In genomic region chr1:211723273-211723672, GRCh38 we compare ENCODE assay signal across 2 cellular contexts.
A peak's percentile ranks its signal among the peaks of the same experiment; 100 is the strongest.
TF ChIP-seq lines count a peak whose summit lies in the region.

No MANE protein-coding gene starts in this region.

TF ChIP-seq in GM12878, 131 proteins besides CTCF, POLR2A, EP300 and RAD21:
- TF ChIP-seq MAX (IDR thresholded peaks at IDR 0.05; ENCODE audit: low read depth, low read length) (no peak), E4F1 (IDR thresholded peaks at IDR 0.05; ENCODE audit: borderline replicate concordance, partially characterized antibody) (no peak), SMC3 (IDR thresholded peaks at IDR 0.05; ENCODE audit: borderline replicate concordance, low read length) (no peak), SPI1 (IDR thresholded peaks at IDR 0.05; ENCODE audit: borderline replicate concordance, insufficient read depth, low read depth, low read length) (0 out of 2 replicates have a peak, but pooled peaks have one; percentile 25), ZBTB11 (CRISPR knock-in tag; IDR thresholded peaks at IDR 0.05) (no peak), KDM1A (IDR thresholded peaks at IDR 0.05; ENCODE audit: borderline replicate concordance) (no peak), IKZF1 (conservative IDR thresholded peaks at IDR 0.05) (no peak)

TF ChIP-seq in HepG2, 621 proteins besides CTCF, POLR2A, EP300 and RAD21 (continues in another document):
- no peak for TF ChIP-seq MLLT10 (CRISPR knock-in tag; IDR thresholded peaks at IDR 0.05)
- no peak for TF ChIP-seq NFATC3 (CRISPR knock-in tag; IDR thresholded peaks at IDR 0.05)
- TF ChIP-seq ZFP41 (CRISPR knock-in tag; IDR thresholded peaks at IDR 0.05; ENCODE audit: borderline replicate concordance) = no peak
- TF ChIP-seq ZNF225 (CRISPR knock-in tag; IDR thresholded peaks at IDR 0.05) = no peak
- TF ChIP-seq MZF1 (CRISPR knock-in tag; IDR thresholded peaks at IDR 0.05; ENCODE audit: borderline replicate concordance) = no peak
- no peak for TF ChIP-seq ZNF317 (CRISPR knock-in tag; IDR thresholded peaks at IDR 0.05)
- no peak for TF ChIP-seq U2AF1 (optimal IDR thresholded peaks at IDR 0.05; ENCODE audit: low read depth, low read length)
- no peak for TF ChIP-seq ZNF619 (CRISPR knock-in tag; IDR thresholded peaks at IDR 0.05)
- TF ChIP-seq NFE2L2 (IDR thresholded peaks at IDR 0.05; ENCODE audit: low read length) = no peak
- no peak for TF ChIP-seq POLR2AphosphoS5 (IDR thresholded peaks at IDR 0.05; ENCODE audit: low read depth, low read length)
- TF ChIP-seq TCF7L2 (IDR thresholded peaks at IDR 0.05; ENCODE audit: low read depth, low read length) = no peak
- no peak for TF ChIP-seq ZNF282 (IDR thresholded peaks at IDR 0.05; ENCODE audit: partially characterized antibody)
- TF ChIP-seq ZNF431 (CRISPR knock-in tag; IDR thresholded peaks at IDR 0.05; ENCODE audit: borderline replicate concordance, low read depth) = no peak
- no peak for TF ChIP-seq ARNT2 (CRISPR knock-in tag; IDR thresholded peaks at IDR 0.05; ENCODE audit: low read depth)
- peak; percentile 78 for TF ChIP-seq SAP130 (CRISPR knock-in tag; IDR thresholded peaks at IDR 0.05; ENCODE audit: low read depth)
- peak; percentile 34; the same call in 1 of the 2 replicates for TF ChIP-seq FOXJ3 (CRISPR knock-in tag; IDR thresholded peaks at IDR 0.05; ENCODE audit: borderline replicate concordance)
- no peak for TF ChIP-seq NR2F6 (IDR thresholded peaks at IDR 0.05)
- no peak for TF ChIP-seq NR2F6 (CRISPR knock-in tag; IDR thresholded peaks at IDR 0.05)
- no peak for TF ChIP-seq IRF9 (CRISPR knock-in tag; IDR thresholded peaks at IDR 0.05; ENCODE audit: borderline replicate concordance)
- TF ChIP-seq ZNF121 (CRISPR knock-in tag; IDR thresholded peaks at IDR 0.05) = no peak
- no peak for TF ChIP-seq NONO (IDR thresholded peaks at IDR 0.05)
- TF ChIP-seq NONO (CRISPR knock-in tag; conservative IDR thresholded peaks at IDR 0.05) = 0 out of 2 replicates have a peak, but pooled peaks have one; percentile 42
- TF ChIP-seq ZGPAT (CRISPR knock-in tag; IDR thresholded peaks at IDR 0.05) = peak; percentile 28; the same call in 1 of the 2 replicates
- no peak for TF ChIP-seq ZBTB44 (CRISPR knock-in tag; IDR thresholded peaks at IDR 0.05)
- TF ChIP-seq TBP (CRISPR knock-in tag; IDR thresholded peaks at IDR 0.05) = no peak
- TF ChIP-seq TEAD3 (CRISPR knock-in tag; optimal IDR thresholded peaks at IDR 0.05; ENCODE audit: borderline replicate concordance) = peak; percentile 24
- TF ChIP-seq ZFY (CRISPR knock-in tag; IDR thresholded peaks at IDR 0.05) = peak; percentile 30; the same call in 1 of the 2 replicates
- TF ChIP-seq ZNF724P (CRISPR knock-in tag; IDR thresholded peaks at IDR 0.05; ENCODE audit: borderline replicate concordance) = no peak
- TF ChIP-seq XBP1 (CRISPR knock-in tag; IDR thresholded peaks at IDR 0.05) = no peak
- no peak for TF ChIP-seq CBX5 (CRISPR knock-in tag; IDR thresholded peaks at IDR 0.05; ENCODE audit: borderline replicate concordance)
- no peak for TF ChIP-seq RNF219 (CRISPR knock-in tag; IDR thresholded peaks at IDR 0.05)
- TF ChIP-seq MTF2 (CRISPR knock-in tag; IDR thresholded peaks at IDR 0.05; ENCODE audit: borderline replicate concordance) = no peak
- no peak for TF ChIP-seq GTF2F1 (IDR thresholded peaks at IDR 0.05; ENCODE audit: low read length)
- TF ChIP-seq HOXD1 (CRISPR knock-in tag; IDR thresholded peaks at IDR 0.05) = no peak
- no peak for TF ChIP-seq ZNF142 (CRISPR knock-in tag; IDR thresholded peaks at IDR 0.05)
- TF ChIP-seq SETDB1 (CRISPR knock-in tag; IDR thresholded peaks at IDR 0.05; ENCODE audit: borderline replicate concordance) = no peak
- TF ChIP-seq POGK (CRISPR knock-in tag; conservative IDR thresholded peaks at IDR 0.05) = no peak
- no peak for TF ChIP-seq ISX (CRISPR knock-in tag; conservative IDR thresholded peaks at IDR 0.05)
- TF ChIP-seq SYNCRIP (IDR thresholded peaks at IDR 0.05; ENCODE audit: insufficient read depth, low read depth, low read length) = no peak
- no peak for TF ChIP-seq FOXA1 (IDR thresholded peaks at IDR 0.05)
- TF ChIP-seq FOXA1 (CRISPR knock-in tag; IDR thresholded peaks at IDR 0.05) = 0 out of 2 replicates have a peak, but pooled peaks have one; percentile 12
- TF ChIP-seq HCFC1 (IDR thresholded peaks at IDR 0.05; ENCODE audit: low read depth, low read length) = no peak
- TF ChIP-seq EZH2 (conservative IDR thresholded peaks at IDR 0.05; ENCODE audit: low read depth, low read length) = no peak
- TF ChIP-seq TRAFD1 (CRISPR knock-in tag; IDR thresholded peaks at IDR 0.05; ENCODE audit: borderline replicate concordance) = no peak
- no peak for TF ChIP-seq ZNF362 (CRISPR knock-in tag; IDR thresholded peaks at IDR 0.05; ENCODE audit: borderline replicate concordance)
- no peak for TF ChIP-seq PHF5A (CRISPR knock-in tag; IDR thresholded peaks at IDR 0.05; ENCODE audit: low read depth, unreplicated experiment)
- no peak for TF ChIP-seq PHF8 (CRISPR knock-in tag; IDR thresholded peaks at IDR 0.05)
